ENCODE assay signal across 1 cellular context in genomic region chr1:160459056-160459455, GRCh38.
TF ChIP-seq lines count a peak whose summit lies in the region.

No MANE protein-coding gene starts in this region.

TF ChIP-seq in GM12878, 131 proteins besides CTCF, POLR2A, EP300 and RAD21:
- no peak for TF ChIP-seq MLLT1 (IDR thresholded peaks at IDR 0.05)
- TF ChIP-seq ZNF217 (IDR thresholded peaks at IDR 0.05): no peak
- TF ChIP-seq WRNIP1 (IDR thresholded peaks at IDR 0.05; ENCODE audit: borderline replicate concordance, low read depth, low read length): no peak
- no peak for TF ChIP-seq MXI1 (IDR thresholded peaks at IDR 0.05; ENCODE audit: low read depth, low read length)
- no peak for TF ChIP-seq ZNF592 (IDR thresholded peaks at IDR 0.05)
- no peak for TF ChIP-seq ELK1 (IDR thresholded peaks at IDR 0.05; ENCODE audit: low read depth, low read length)
- no peak for TF ChIP-seq ZBTB33 (IDR thresholded peaks at IDR 0.05)
- no peak for TF ChIP-seq CHD4 (IDR thresholded peaks at IDR 0.05)
